Comparison of ENCODE assay signal across 2 cellular contexts in the genomic region with DNA sequence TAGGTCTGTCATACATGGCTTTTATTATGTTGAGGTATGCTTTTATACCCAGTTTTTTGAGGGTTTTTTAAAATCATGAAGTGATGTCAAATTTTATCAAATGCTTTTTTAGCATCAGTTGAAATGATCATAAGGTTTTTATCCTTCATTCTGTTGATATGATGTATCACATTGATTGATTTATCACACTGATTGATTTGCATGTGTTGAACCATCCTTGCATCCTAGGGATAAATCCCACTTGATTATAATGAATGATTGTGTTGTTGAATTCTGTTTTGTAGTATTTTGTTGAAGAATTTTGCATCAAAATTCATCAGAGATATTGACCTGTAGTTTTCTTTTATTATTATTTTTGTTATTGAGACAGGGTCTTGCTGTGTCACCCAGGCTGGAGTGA.
TF ChIP-seq lines count a peak whose summit lies in the region.

No MANE protein-coding gene starts in this region.

TF ChIP-seq in IMR-90, 13 proteins besides CTCF, POLR2A, EP300 and RAD21 (continued from another document):
- no peak for TF ChIP-seq ELK1 (IDR thresholded peaks at IDR 0.05; ENCODE audit: borderline replicate concordance, low read depth, low read length)
- TF ChIP-seq RFX5 (IDR thresholded peaks at IDR 0.05; ENCODE audit: low read depth, low read length): no peak
- no peak for TF ChIP-seq MAZ (IDR thresholded peaks at IDR 0.05; ENCODE audit: borderline replicate concordance, low read depth, low read length)
- TF ChIP-seq CEBPB (IDR thresholded peaks at IDR 0.05; ENCODE audit: low read depth, low read length): no peak
- no peak for TF ChIP-seq SMC3 (IDR thresholded peaks at IDR 0.05; ENCODE audit: low read depth, low read length)
- no peak for TF ChIP-seq CHD1 (IDR thresholded peaks at IDR 0.05; ENCODE audit: low read depth, low read length)
- TF ChIP-seq BHLHE40 (IDR thresholded peaks at IDR 0.05; ENCODE audit: low read depth, low read length): no peak
- no peak for TF ChIP-seq MAFK (IDR thresholded peaks at IDR 0.05; ENCODE audit: low read depth, low read length)
- no peak for TF ChIP-seq MXI1 (IDR thresholded peaks at IDR 0.05; ENCODE audit: borderline replicate concordance, low read depth, low read length)
- TF ChIP-seq, protein P1, sequence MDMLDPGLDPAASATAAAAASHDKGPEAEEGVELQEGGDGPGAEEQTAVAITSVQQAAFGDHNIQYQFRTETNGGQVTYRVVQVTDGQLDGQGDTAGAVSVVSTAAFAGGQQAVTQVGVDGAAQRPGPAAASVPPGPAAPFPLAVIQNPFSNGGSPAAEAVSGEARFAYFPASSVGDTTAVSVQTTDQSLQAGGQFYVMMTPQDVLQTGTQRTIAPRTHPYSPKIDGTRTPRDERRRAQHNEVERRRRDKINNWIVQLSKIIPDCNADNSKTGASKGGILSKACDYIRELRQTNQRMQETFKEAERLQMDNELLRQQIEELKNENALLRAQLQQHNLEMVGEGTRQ (IDR thresholded peaks at IDR 0.05; ENCODE audit: low read depth, low read length): no peak
- TF ChIP-seq RCOR1 (IDR thresholded peaks at IDR 0.05; ENCODE audit: insufficient replicate concordance, low read length): no peak
- no peak for TF ChIP-seq NFE2L2 (IDR thresholded peaks at IDR 0.05; ENCODE audit: low read depth, low read length)

TF ChIP-seq in K562, 482 proteins besides CTCF, POLR2A, EP300 and RAD21 (continued from another document):
- TF ChIP-seq, protein P2, sequence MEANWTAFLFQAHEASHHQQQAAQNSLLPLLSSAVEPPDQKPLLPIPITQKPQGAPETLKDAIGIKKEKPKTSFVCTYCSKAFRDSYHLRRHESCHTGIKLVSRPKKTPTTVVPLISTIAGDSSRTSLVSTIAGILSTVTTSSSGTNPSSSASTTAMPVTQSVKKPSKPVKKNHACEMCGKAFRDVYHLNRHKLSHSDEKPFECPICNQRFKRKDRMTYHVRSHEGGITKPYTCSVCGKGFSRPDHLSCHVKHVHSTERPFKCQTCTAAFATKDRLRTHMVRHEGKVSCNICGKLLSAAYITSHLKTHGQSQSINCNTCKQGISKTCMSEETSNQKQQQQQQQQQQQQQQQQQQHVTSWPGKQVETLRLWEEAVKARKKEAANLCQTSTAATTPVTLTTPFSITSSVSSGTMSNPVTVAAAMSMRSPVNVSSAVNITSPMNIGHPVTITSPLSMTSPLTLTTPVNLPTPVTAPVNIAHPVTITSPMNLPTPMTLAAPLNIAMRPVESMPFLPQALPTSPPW (CRISPR knock-in tag; IDR thresholded peaks at IDR 0.05): no peak
TF ChIP-seq in K562: peak in this region for 2.
